Comparison of ENCODE assay signal across 29 cellular contexts in the genomic region with DNA sequence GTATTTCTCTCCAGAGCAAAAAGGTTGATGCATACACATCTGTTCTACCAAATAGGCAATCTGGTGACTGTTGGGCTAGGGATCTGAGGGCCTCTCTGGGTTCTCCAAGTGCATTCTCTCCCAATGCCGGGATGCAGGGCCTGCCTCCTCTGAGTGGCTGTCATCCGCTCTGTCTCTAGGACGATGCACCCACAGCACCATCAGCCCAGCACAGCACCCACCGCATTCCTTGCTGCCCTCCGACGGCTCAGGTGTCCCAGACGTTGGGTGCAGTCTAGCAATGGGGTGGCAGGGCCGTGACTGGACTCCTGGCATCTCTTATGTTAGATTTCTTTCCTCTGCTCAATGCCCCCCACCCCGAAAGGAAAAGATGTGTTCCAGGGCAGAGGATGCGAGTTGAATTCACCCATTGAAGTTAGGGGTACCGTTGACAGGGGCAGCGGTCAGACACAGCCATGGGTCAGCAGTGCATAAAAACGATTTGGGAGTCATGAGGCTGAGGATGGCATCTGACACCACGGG.
"Had no signal": no experiment of that assay in that cellular context is flagged by ENCODE, and none has a peak within 500 bp of the region (broad histone marks: within the 10 kb centered on the region; RNA-seq: fewer than 3 reads in every experiment).

No MANE protein-coding gene starts in this region.

- H3K4me1 ChIP-seq: left lung, lower lobe of right lung, parathyroid adenoma, stomach, testis, thyroid gland, transverse colon, upper lobe of left lung, vagina had no signal

- H3K4me3 Mint-ChIP-seq: immature natural killer cell; mesothelial cell of epicardium; naive thymus-derived CD4-positive, alpha-beta T cell; natural killer cell treated with Interleukin-12 subunit alpha and Interleukin-12 subunit beta and Interleukin-15 and Interleukin-18, amount 100 ng/mL, for 72 hours; stimulated activated naive B cell treated with anti-CD40 and anti-IgM and Interleukin-4, amounts not matched to agents 10 μg/mL and 1 μg/mL and 100 μg/mL, for 72 hours had no signal

- H3K4me3 ChIP-seq: left lung, lower lobe of right lung, skin epidermis, stomach, testis, thyroid gland, transverse colon, upper lobe of left lung, vagina had no signal

- H3K4me1 Mint-ChIP-seq: immature natural killer cell, mesothelial cell of epicardium had no signal

- H3K9me3 ChIP-seq: testis, thyroid gland, vagina had no signal

- H3K36me3 ChIP-seq: left lung, lower lobe of right lung, stomach, thyroid gland, transverse colon, upper lobe of left lung, vagina had no signal

- H3K27me3 ChIP-seq: testis, thyroid gland, upper lobe of left lung, vagina had no signal

- ATAC-seq: left colon; left lung; lower lobe of right lung; naive thymus-derived CD4-positive, alpha-beta T cell; natural killer cell treated with Interleukin-12 subunit alpha and Interleukin-12 subunit beta and Interleukin-15 and Interleukin-18, amount 100 ng/mL, for 72 hours; right cardiac atrium; sciatic nerve; stimulated activated naive B cell treated with anti-CD40 and anti-IgM and Interleukin-4, amounts not matched to agents 10 μg/mL and 1 μg/mL and 100 μg/mL, for 72 hours; stimulated activated naive CD8-positive, alpha-beta T cell treated with anti-CD3 and anti-CD28 coated beads, Interleukin-15, Interleukin-2, amounts not matched to agents 100 U/mL and 50 U/mL, for 24 hours had no signal

- DNase-seq: hypothalamus; immature natural killer cell; kidney; left colon; left lung; lower lobe of right lung; mammary epithelial cell; mesenchymal stem cell; naive thymus-derived CD4-positive, alpha-beta T cell; nucleus accumbens; retina; right cardiac atrium; stimulated activated CD4-positive, alpha-beta T cell treated with anti-CD3 and anti-CD28 coated beads, Interleukin-12 subunit alpha, Interleukin-12 subunit beta, amount 100 ng/mL, for 4 hours; stimulated activated CD4-positive, alpha-beta T cell treated with anti-CD3 and anti-CD28 coated beads, Interleukin-15, amount 100 ng/mL, for 24 hours; stimulated activated CD4-positive, alpha-beta T cell treated with anti-CD3 and anti-CD28 coated beads, Interleukin-2, amount 100 ng/mL, for 24 hours; stimulated activated CD4-positive, alpha-beta T cell treated with anti-CD3 and anti-CD28 coated beads, Interleukin-4, amount 100 ng/mL, for 1 hour; stimulated activated naive B cell treated with anti-CD40 and anti-IgM and Interleukin-4, amounts not matched to agents 10 μg/mL and 1 μg/mL and 100 μg/mL, for 72 hours; stimulated activated naive CD8-positive, alpha-beta T cell treated with anti-CD3 and anti-CD28 coated beads, Interleukin-15, Interleukin-2, amounts not matched to agents 100 U/mL and 50 U/mL, for 24 hours; stomach; testis; thyroid gland; transverse colon; upper lobe of left lung had no signal

- H3K9ac ChIP-seq: parathyroid adenoma had no signal

- H3K27ac ChIP-seq: left lung, lower lobe of right lung, parathyroid adenoma, skin epidermis, stomach, testis, thyroid gland, transverse colon, upper lobe of left lung, vagina had no signal

- H3K27ac Mint-ChIP-seq: immature natural killer cell; mesothelial cell of epicardium; naive thymus-derived CD4-positive, alpha-beta T cell; natural killer cell treated with Interleukin-12 subunit alpha and Interleukin-12 subunit beta and Interleukin-15 and Interleukin-18, amount 100 ng/mL, for 72 hours; stimulated activated naive B cell treated with anti-CD40 and anti-IgM and Interleukin-4, amounts not matched to agents 10 μg/mL and 1 μg/mL and 100 μg/mL, for 72 hours had no signal
